Comparison of ENCODE assay signal across 1 cellular context in the genomic region with DNA sequence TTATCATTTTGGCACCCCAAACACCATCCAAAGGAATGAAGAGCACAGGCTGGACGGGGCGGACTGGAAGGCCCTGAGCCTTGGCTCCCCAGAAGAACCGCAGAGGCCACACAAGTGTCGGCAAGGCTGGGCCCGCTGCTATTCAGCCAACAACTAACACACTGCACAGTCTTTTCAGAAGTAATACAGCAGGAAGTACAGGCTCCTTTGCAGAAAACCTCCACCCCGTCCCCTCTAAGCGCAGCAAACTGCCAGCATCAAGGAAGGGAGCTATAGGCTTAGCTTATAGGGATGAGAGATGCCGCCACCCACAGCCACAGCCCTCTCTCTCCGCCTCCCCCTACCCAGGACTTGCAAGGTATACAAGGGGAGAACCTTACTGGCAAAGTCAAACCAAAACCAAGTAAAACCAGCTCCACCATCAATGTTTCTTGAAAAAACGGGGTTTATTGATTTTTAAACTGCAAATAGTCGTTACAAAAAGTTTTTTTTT.
TF ChIP-seq lines count a peak whose summit lies in the region.

No MANE protein-coding gene starts in this region.

TF ChIP-seq in SK-N-SH treated with all-trans-retinoic acid at 6 μM for 48 hours, 23 proteins besides CTCF, POLR2A, EP300 and RAD21 (continued from another document):
- TF ChIP-seq, protein P1, sequence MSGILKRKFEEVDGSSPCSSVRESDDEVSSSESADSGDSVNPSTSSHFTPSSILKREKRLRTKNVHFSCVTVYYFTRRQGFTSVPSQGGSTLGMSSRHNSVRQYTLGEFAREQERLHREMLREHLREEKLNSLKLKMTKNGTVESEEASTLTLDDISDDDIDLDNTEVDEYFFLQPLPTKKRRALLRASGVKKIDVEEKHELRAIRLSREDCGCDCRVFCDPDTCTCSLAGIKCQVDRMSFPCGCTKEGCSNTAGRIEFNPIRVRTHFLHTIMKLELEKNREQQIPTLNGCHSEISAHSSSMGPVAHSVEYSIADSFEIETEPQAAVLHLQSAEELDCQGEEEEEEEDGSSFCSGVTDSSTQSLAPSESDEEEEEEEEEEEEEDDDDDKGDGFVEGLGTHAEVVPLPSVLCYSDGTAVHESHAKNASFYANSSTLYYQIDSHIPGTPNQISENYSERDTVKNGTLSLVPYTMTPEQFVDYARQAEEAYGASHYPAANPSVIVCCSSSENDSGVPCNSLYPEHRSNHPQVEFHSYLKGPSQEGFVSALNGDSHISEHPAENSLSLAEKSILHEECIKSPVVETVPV (CRISPR knock-in tag; IDR thresholded peaks at IDR 0.05) = no peak
- no peak for TF ChIP-seq ZNF8 (CRISPR knock-in tag; IDR thresholded peaks at IDR 0.05)
- TF ChIP-seq ZFP30 (CRISPR knock-in tag; IDR thresholded peaks at IDR 0.05) = no peak
- TF ChIP-seq ISL1 (CRISPR knock-in tag; IDR thresholded peaks at IDR 0.05) = no peak
- TF ChIP-seq TCF4 (CRISPR knock-in tag; IDR thresholded peaks at IDR 0.05; ENCODE audit: borderline replicate concordance) = no peak
